In the genomic region with DNA sequence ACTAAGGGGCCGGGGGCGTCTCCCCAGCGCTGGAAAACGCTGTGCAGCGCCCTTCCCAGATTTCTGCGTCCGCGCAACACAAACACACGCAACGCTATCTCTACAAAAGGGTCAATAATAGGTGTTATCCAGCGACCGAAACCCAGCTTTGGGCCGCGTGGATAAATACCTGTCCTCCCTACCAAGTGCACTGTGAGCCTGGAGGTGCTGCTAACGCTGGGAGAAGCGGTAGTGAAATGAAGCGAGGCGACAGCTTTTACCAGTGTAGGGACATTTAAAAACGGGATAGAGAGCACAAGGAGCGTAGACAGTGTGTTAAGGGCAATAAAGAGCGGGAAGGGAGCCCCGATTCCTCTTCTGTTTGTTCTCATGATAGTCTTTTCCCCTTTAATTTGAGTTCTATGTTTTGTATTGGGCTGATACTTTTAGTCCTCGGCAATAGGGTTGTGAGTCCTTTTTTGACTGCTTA, we compare ENCODE assay signal across 8 cellular contexts. TPM values are rescaled to one million over a fixed set of nuclear protein-coding genes. Genes with fewer than 3 reads are reported as not detected.
DNase-seq lines count a peak whose midpoint lies in the region; ATAC-seq and TF ChIP-seq lines count a peak whose summit lies in the region.

No MANE protein-coding gene starts in this region.

- peak overlapping the region; percentile 87 for H3K27ac Mint-ChIP-seq in stimulated activated effector memory CD8-positive, alpha-beta T cell treated with anti-CD3 and anti-CD28 coated beads, Interleukin-12 subunit alpha, Interleukin-12 subunit beta, amount 100 ng/mL, for 72 hours

- ATAC-seq in GM21737 (IDR thresholded peaks at IDR 0.05; ENCODE audit: unreplicated experiment) = peak; percentile 10
- ATAC-seq in stimulated activated effector memory CD8-positive, alpha-beta T cell treated with anti-CD3 and anti-CD28 coated beads, Interleukin-12 subunit alpha, Interleukin-12 subunit beta, amount 100 ng/mL, for 72 hours = peak; percentile 4

- H3K9me3 ChIP-seq in adrenal gland (replicated peaks in 1 of 3) (no peaks in the 10 kb centered on the region), iPS-18c (ENCODE audit: control insufficient read depth, insufficient read depth, low read length) (no peaks in the 10 kb centered on the region)

- DNase-seq in SIG-M5 treated with dmso at 0.1 percent for 504 hours (lab: John Stamatoyannopoulos, UW; ENCODE audit: unreplicated experiment) (peak; percentile 47), SIG-M5 (lab: John Stamatoyannopoulos, UW) (no peak), KG1 (lab: John Stamatoyannopoulos, UW) (peak; percentile 80), adrenal gland (peak in 1 of 7 donors; percentile 54)
- no peak for DNase-seq in stimulated activated effector memory CD8-positive, alpha-beta T cell treated with anti-CD3 and anti-CD28 coated beads, Interleukin-12 subunit alpha, Interleukin-12 subunit beta, amount 100 ng/mL, for 72 hours (ENCODE audit: low spot score in 2 of 2)
- DNase-seq in activated effector memory CD4-positive, alpha-beta T cell treated with Interleukin-2 at 50 U/mL for 16 hours = no peak

- no peaks in the 10 kb centered on the region for H3K27me3 ChIP-seq in adrenal gland

- peak overlapping the region in 3 of 5 donors; percentile 56 to 76 (median 74) for H3K27ac ChIP-seq in adrenal gland

- no peaks in the 10 kb centered on the region for H3K9me3 Mint-ChIP-seq in stimulated activated effector memory CD8-positive, alpha-beta T cell treated with anti-CD3 and anti-CD28 coated beads, Interleukin-12 subunit alpha, Interleukin-12 subunit beta, amount 100 ng/mL, for 72 hours

- TF ChIP-seq CTCF in adrenal gland (IDR thresholded peaks at IDR 0.05) = no peak

- 0 to 3% (median 1%) methylated on average over 13 to 23 of the region's 23 CpGs for WGBS in adrenal gland, 4 donors

- H3K4me1 Mint-ChIP-seq in stimulated activated effector memory CD8-positive, alpha-beta T cell treated with anti-CD3 and anti-CD28 coated beads, Interleukin-12 subunit alpha, Interleukin-12 subunit beta, amount 100 ng/mL, for 72 hours = peaks cover 20% of the 10 kb centered on the region

- H3K4me1 ChIP-seq in adrenal gland (replicated peaks in 1 of 2) = peaks cover 0 to 15% of the 10 kb centered on the region in 2 donors

- no peaks in the 10 kb centered on the region for H3K36me3 ChIP-seq in adrenal gland (replicated peaks in 1 of 2)

- peak overlapping the region; percentile 49 to 93 (median 80) for H3K4me3 ChIP-seq in adrenal gland
- H3K4me3 ChIP-seq in iPS-18c (ENCODE audit: insufficient read depth, low read depth, low read length) = peak overlapping the region; percentile 87

- peak overlapping the region; percentile 88 for H3K4me3 Mint-ChIP-seq in stimulated activated effector memory CD8-positive, alpha-beta T cell treated with anti-CD3 and anti-CD28 coated beads, Interleukin-12 subunit alpha, Interleukin-12 subunit beta, amount 100 ng/mL, for 72 hours

- no peaks in the 10 kb centered on the region for H3K36me3 Mint-ChIP-seq in stimulated activated effector memory CD8-positive, alpha-beta T cell treated with anti-CD3 and anti-CD28 coated beads, Interleukin-12 subunit alpha, Interleukin-12 subunit beta, amount 100 ng/mL, for 72 hours

- intact Hi-C loops in adrenal gland (cut with DNase I) = no loop called here

- no peak for TF ChIP-seq POLR2A in adrenal gland (IDR thresholded peaks at IDR 0.05)

RNA-seq across cellular contexts. Expression of gene DEPDC1B, which starts 0.4 kb away (rescaled TPM):
- total RNA-seq in adrenal gland = under 1 TPM in 7 of 8 donors, not detected in 1; 0.14 to 0.87 (median 0.36) TPM
- under 1 TPM; 0.08 to 0.44 (median 0.13) TPM for polyA plus RNA-seq in adrenal gland

Comparison
In these comparisons a context has a peak if more than half of its experiments do, and no peak if none do; other contexts are left out.
1. DNase-seq: peak in SIG-M5 treated with dmso at 0.1 percent for 504 hours (single experiment) and KG1 (single experiment); none in SIG-M5 (single experiment), stimulated activated effector memory CD8-positive, alpha-beta T cell treated with anti-CD3 and anti-CD28 coated beads, Interleukin-12 subunit alpha, Interleukin-12 subunit beta, amount 100 ng/mL, for 72 hours (0 of 2) and activated effector memory CD4-positive, alpha-beta T cell treated with Interleukin-2 at 50 U/mL for 16 hours (single experiment).